Comparison of ENCODE assay signal across 12 cellular contexts in genomic region chr19:19615086-19615485, GRCh38. TPM values are rescaled to one million over a fixed set of nuclear protein-coding genes. Genes with fewer than 3 reads are reported as not detected.
DNase-seq lines count a peak whose midpoint lies in the region; ATAC-seq and TF ChIP-seq lines count a peak whose summit lies in the region.
"Had no signal": no experiment of that assay in that cellular context is flagged by ENCODE, and none has a peak within 500 bp of the region (broad histone marks: within the 10 kb centered on the region; RNA-seq: fewer than 3 reads in every experiment).

No MANE protein-coding gene starts in this region.

- ATAC-seq in activated CD8-positive, alpha-beta T cell treated with anti-CD3 and anti-CD28 coated beads, Interleukin-2, amount 10 ng/mL, durations not matched to agents 7 days and 5 days = no peak
- ATAC-seq in HG02759 (IDR thresholded peaks at IDR 0.05; ENCODE audit: unreplicated experiment) = no peak
- ATAC-seq: right lobe of liver, Right ventricle myocardium inferior had no signal

- CTCF ChIA-PET in CD8-positive, alpha-beta memory T cell (lab: Charles Lee) = interaction anchor here (1.0 kb wide), 1 partner anchor 61 kb away, joined by 3 read pairs; no protein-coding TSS in a partner anchor
- CTCF ChIA-PET in activated CD8-positive, alpha-beta T cell treated with anti-CD3 and anti-CD28 coated beads, Interleukin-2, amount 10 ng/mL, durations not matched to agents 7 days and 5 days (lab: Charles Lee) = interaction anchor here (1.0 to 1.5 kb wide), 2 partner anchors 10 to 24 kb away, joined by 3 to 4 read pairs; no protein-coding TSS in a partner anchor

- H3K4me3 ChIP-seq in CD8-positive, alpha-beta memory T cell (ENCODE audit: low read length) = no peak overlapping the region
- H3K4me3 ChIP-seq: right lobe of liver had no signal

- H3K4me1 Mint-ChIP-seq in CD8-positive, alpha-beta memory T cell = peaks cover 49 to 73% (median 63%) of the 10 kb centered on the region in 3 donors
- peaks cover 55% of the 10 kb centered on the region for H3K4me1 Mint-ChIP-seq in activated CD8-positive, alpha-beta T cell treated with anti-CD3 and anti-CD28 coated beads, Interleukin-2, amount 10 ng/mL, durations not matched to agents 7 days and 5 days (ENCODE audit: low read depth)
- H3K4me1 Mint-ChIP-seq in mesothelial cell of epicardium = peaks cover 46% of the 10 kb centered on the region

- TF ChIP-seq CTCF in mesothelial cell of epicardium (IDR thresholded peaks at IDR 0.05; ENCODE audit: unreplicated experiment) = no peak

- no peaks in the 10 kb centered on the region for H3K27me3 Mint-ChIP-seq in CD8-positive, alpha-beta memory T cell
- no peaks in the 10 kb centered on the region for H3K27me3 Mint-ChIP-seq in activated CD8-positive, alpha-beta T cell treated with anti-CD3 and anti-CD28 coated beads, Interleukin-2, amount 10 ng/mL, durations not matched to agents 7 days and 5 days (ENCODE audit: low read depth)
- H3K27me3 Mint-ChIP-seq in mesothelial cell of epicardium (ENCODE audit: low read depth) = no peaks in the 10 kb centered on the region

- no peaks in the 10 kb centered on the region for H3K9me3 ChIP-seq in CD8-positive, alpha-beta memory T cell (ENCODE audit: low read length)
- H3K9me3 ChIP-seq: right lobe of liver had no signal

- H3K27ac Mint-ChIP-seq in CD8-positive, alpha-beta memory T cell = peak overlapping the region; percentile 84 to 97 (median 96)
- H3K27ac Mint-ChIP-seq in activated CD8-positive, alpha-beta T cell treated with anti-CD3 and anti-CD28 coated beads, Interleukin-2, amount 10 ng/mL, durations not matched to agents 7 days and 5 days = peak overlapping the region; percentile 89
- H3K27ac Mint-ChIP-seq in mesothelial cell of epicardium = no peak overlapping the region

- H3K27ac ChIP-seq in CD8-positive, alpha-beta memory T cell (ENCODE audit: low read depth, low read length) = peak overlapping the region; percentile 39
- H3K27ac ChIP-seq: right lobe of liver had no signal

- POLR2A ChIA-PET in CD8-positive, alpha-beta memory T cell (lab: Charles Lee) = interaction anchor here (0.6 to 0.7 kb wide), 4 partner anchors 9 to 194 kb away, joined by 3 to 4 read pairs (median 4); partner anchors contain the start of gene ZNF14
- POLR2A ChIA-PET in activated CD8-positive, alpha-beta T cell treated with anti-CD3 and anti-CD28 coated beads, Interleukin-2, amount 10 ng/mL, durations not matched to agents 7 days and 5 days (lab: Charles Lee) = interaction anchor here (0.7 to 0.8 kb wide), 2 partner anchors 24 to 834 kb away, joined by 3 to 4 read pairs; no protein-coding TSS in a partner anchor

- peaks cover 0 to 25% (median 0%) of the 10 kb centered on the region in 3 donors for H3K36me3 Mint-ChIP-seq in CD8-positive, alpha-beta memory T cell
- peaks cover 44% of the 10 kb centered on the region for H3K36me3 Mint-ChIP-seq in activated CD8-positive, alpha-beta T cell treated with anti-CD3 and anti-CD28 coated beads, Interleukin-2, amount 10 ng/mL, durations not matched to agents 7 days and 5 days (ENCODE audit: low read depth)
- no peaks in the 10 kb centered on the region for H3K36me3 Mint-ChIP-seq in mesothelial cell of epicardium

- no peaks in the 10 kb centered on the region for H3K9me3 Mint-ChIP-seq in CD8-positive, alpha-beta memory T cell
- H3K9me3 Mint-ChIP-seq in activated CD8-positive, alpha-beta T cell treated with anti-CD3 and anti-CD28 coated beads, Interleukin-2, amount 10 ng/mL, durations not matched to agents 7 days and 5 days (ENCODE audit: insufficient read depth) = no peaks in the 10 kb centered on the region
- H3K9me3 Mint-ChIP-seq in mesothelial cell of epicardium = no peaks in the 10 kb centered on the region

- H3K27me3 ChIP-seq in CD8-positive, alpha-beta memory T cell (ENCODE audit: insufficient read depth, low read length, poor library complexity, severe bottlenecking) = no peaks in the 10 kb centered on the region
- H3K27me3 ChIP-seq: right lobe of liver had no signal

- no peaks in the 10 kb centered on the region for H3K36me3 ChIP-seq in CD8-positive, alpha-beta memory T cell (ENCODE audit: insufficient read depth, low read length)
- H3K36me3 ChIP-seq: right lobe of liver had no signal

- peak in 4 of 5 donors; percentile 36 to 75 (median 48) for DNase-seq in CD8-positive, alpha-beta memory T cell
- DNase-seq in HK-2 (ENCODE audit: unreplicated experiment) = peak; percentile 60
- peak; percentile 46 for DNase-seq in activated CD8-positive, alpha-beta T cell treated with anti-CD3 and anti-CD28 coated beads, Interleukin-2, amount 10 ng/mL, durations not matched to agents 7 days and 5 days
- peak; percentile 4 for DNase-seq in kidney glomerular epithelial cell (lab: John Stamatoyannopoulos, UW)
- no peak for DNase-seq in NCI-H446 treated with DMSO at 0.1 percent for 48 hours (lab: John Stamatoyannopoulos, UW)
- no peak for DNase-seq in mesothelial cell of epicardium (ENCODE audit: low spot score in 2 of 2, unreplicated experiment in 2 of 2)
- no peak for DNase-seq in germinal center (ENCODE audit: low spot score)
- DNase-seq: foreskin melanocyte, NCI-H2081 treated with DMSO at 0.1 percent for 48 hours, right lobe of liver had no signal

- H3K4me1 ChIP-seq in CD8-positive, alpha-beta memory T cell (ENCODE audit: insufficient read depth, low read length) = peaks cover 39% of the 10 kb centered on the region
- H3K4me1 ChIP-seq: right lobe of liver had no signal

- peak overlapping the region; percentile 30 to 85 (median 72) for H3K4me3 Mint-ChIP-seq in CD8-positive, alpha-beta memory T cell
- peak overlapping the region; percentile 35 for H3K4me3 Mint-ChIP-seq in activated CD8-positive, alpha-beta T cell treated with anti-CD3 and anti-CD28 coated beads, Interleukin-2, amount 10 ng/mL, durations not matched to agents 7 days and 5 days
- no peak overlapping the region for H3K4me3 Mint-ChIP-seq in mesothelial cell of epicardium

RNA-seq across cellular contexts. Expression of gene PBX4, which starts 3.4 kb away (rescaled TPM):
- 10 to 100 TPM; 15.0 to 17.1 TPM for total RNA-seq in CD8-positive, alpha-beta memory T cell
- polyA plus RNA-seq in CD8-positive, alpha-beta memory T cell = 8.3 TPM
- total RNA-seq in activated CD8-positive, alpha-beta T cell treated with anti-CD3 and anti-CD28 coated beads, Interleukin-2, amount 10 ng/mL, durations not matched to agents 7 days and 5 days = 10 to 100 TPM; 33.8 to 34.1 TPM
- total RNA-seq in mesothelial cell of epicardium = 11.3 to 12.8 TPM (median 12.2 TPM) in 3 replicates
- total RNA-seq: Right ventricle myocardium inferior had no signal

RNA-seq across cellular contexts. Expression of gene LPAR2, which starts 12.9 kb away (rescaled TPM):
- total RNA-seq in CD8-positive, alpha-beta memory T cell = 10 to 100 TPM; 23.6 to 24.8 TPM
- 37.8 TPM for polyA plus RNA-seq in CD8-positive, alpha-beta memory T cell
- 10 to 100 TPM; 44.8 to 50.8 TPM for total RNA-seq in activated CD8-positive, alpha-beta T cell treated with anti-CD3 and anti-CD28 coated beads, Interleukin-2, amount 10 ng/mL, durations not matched to agents 7 days and 5 days
- total RNA-seq in mesothelial cell of epicardium = 84.2 to 93.4 TPM (median 87.1 TPM) in 3 replicates

RNA-seq across cellular contexts. Expression of gene GMIP, which starts 28.4 kb away (rescaled TPM):
- total RNA-seq in CD8-positive, alpha-beta memory T cell = 10 to 100 TPM; 54.5 to 60.3 TPM
- polyA plus RNA-seq in CD8-positive, alpha-beta memory T cell = 71.3 TPM
- 100 to 1,000 TPM in 1 of 2 experiments, 10 to 100 TPM in 1; 96.7 to 104 TPM for total RNA-seq in activated CD8-positive, alpha-beta T cell treated with anti-CD3 and anti-CD28 coated beads, Interleukin-2, amount 10 ng/mL, durations not matched to agents 7 days and 5 days
- 25.0 to 27.1 TPM (median 25.1 TPM) in 3 replicates for total RNA-seq in mesothelial cell of epicardium

RNA-seq across cellular contexts. Expression of gene ATP13A1, which starts 48.4 kb away (rescaled TPM):
- 10 to 100 TPM; 92.1 to 93.6 TPM for total RNA-seq in CD8-positive, alpha-beta memory T cell
- 41.7 TPM for polyA plus RNA-seq in CD8-positive, alpha-beta memory T cell
- 10 to 100 TPM; 78.6 to 78.8 TPM for total RNA-seq in activated CD8-positive, alpha-beta T cell treated with anti-CD3 and anti-CD28 coated beads, Interleukin-2, amount 10 ng/mL, durations not matched to agents 7 days and 5 days
- total RNA-seq in mesothelial cell of epicardium = 83.8 to 88.3 TPM (median 87.3 TPM) in 3 replicates

RNA-seq across cellular contexts. Expression of gene ZNF101, which starts 53.6 kb away (rescaled TPM):
- 10 to 100 TPM; 73.6 to 74.0 TPM for total RNA-seq in CD8-positive, alpha-beta memory T cell
- 103 TPM for polyA plus RNA-seq in CD8-positive, alpha-beta memory T cell
- 10 to 100 TPM; 74.2 to 87.8 TPM for total RNA-seq in activated CD8-positive, alpha-beta T cell treated with anti-CD3 and anti-CD28 coated beads, Interleukin-2, amount 10 ng/mL, durations not matched to agents 7 days and 5 days
- total RNA-seq in mesothelial cell of epicardium = 8.0 to 8.3 TPM (median 8.3 TPM) in 3 replicates

Comparison
In these comparisons a context has a peak if more than half of its experiments do, and no peak if none do; other contexts are left out.
1. DNase-seq: peak in CD8-positive, alpha-beta memory T cell (4 of 5), HK-2 (single experiment), activated CD8-positive, alpha-beta T cell treated with anti-CD3 and anti-CD28 coated beads, Interleukin-2, amount 10 ng/mL, durations not matched to agents 7 days and 5 days (single experiment) and kidney glomerular epithelial cell (single experiment); none in NCI-H446 treated with DMSO at 0.1 percent for 48 hours (single experiment), mesothelial cell of epicardium (0 of 2) and germinal center (single experiment).